ENCODE assay signal across 9 cellular contexts in the genomic region with DNA sequence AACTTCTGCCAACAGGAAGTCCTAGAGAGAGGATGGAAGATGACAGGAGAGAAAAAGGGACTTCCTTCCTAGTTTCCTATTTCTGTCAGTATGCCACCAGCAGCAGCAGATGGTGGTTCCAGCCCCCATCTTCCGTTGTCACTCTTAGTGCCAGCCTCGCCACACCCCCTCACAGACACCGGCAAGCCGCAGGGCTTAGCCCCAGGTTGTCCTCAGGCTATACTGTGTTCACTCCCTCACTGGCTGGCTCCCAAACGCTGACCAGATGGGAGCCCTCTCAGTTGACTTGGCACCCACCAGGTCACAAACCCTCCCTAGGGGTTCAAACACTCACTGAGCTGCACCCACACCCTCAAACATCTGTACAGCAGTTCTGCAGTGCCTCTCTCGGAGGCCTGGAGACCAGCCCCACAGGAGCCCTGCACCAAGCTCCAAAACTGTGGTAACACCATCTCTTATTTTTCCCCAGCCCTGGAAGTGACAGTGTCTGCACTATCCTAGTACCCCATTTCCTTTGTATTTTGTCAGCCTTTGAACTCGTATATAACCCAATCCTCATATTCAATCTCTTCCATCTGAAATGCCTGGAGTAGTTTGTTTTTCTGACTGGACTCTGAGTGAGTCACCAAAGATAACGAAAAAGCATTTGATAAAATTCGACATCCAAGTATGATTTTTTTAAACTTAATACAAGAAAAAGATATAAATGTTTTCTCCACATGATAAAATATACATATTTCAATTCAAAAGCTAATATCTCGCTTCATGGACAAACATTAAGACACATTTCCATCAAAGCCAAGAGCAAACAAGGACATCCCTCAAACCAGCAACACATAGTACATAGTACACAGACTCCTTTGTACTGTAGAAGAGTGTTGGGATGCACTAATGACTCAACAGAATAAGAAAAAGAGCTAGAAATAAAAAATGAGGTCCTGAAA. TPM values are rescaled to one million over a fixed set of nuclear protein-coding genes. Genes with fewer than 3 reads are reported as not detected.
DNase-seq lines count a peak whose midpoint lies in the region; ATAC-seq and TF ChIP-seq lines count a peak whose summit lies in the region.
"Had no signal": no experiment of that assay in that cellular context is flagged by ENCODE, and none has a peak within 500 bp of the region (broad histone marks: within the 10 kb centered on the region; RNA-seq: fewer than 3 reads in every experiment).

No MANE protein-coding gene starts in this region.

- in situ Hi-C loops in Panc1 (cut with HindIII; ENCODE audit: low pct_unique_long_range_greater_than_20kb, low sequenced_read_pairs): no loop called here

- POLR2A ChIA-PET in Panc1 (lab: Charles Lee): interaction anchor here (0.6 to 0.7 kb wide), 3 partner anchors 9 to 63 kb away, joined by 5 to 12 read pairs (median 11); no protein-coding TSS in a partner anchor

- no peaks in the 10 kb centered on the region for H3K9me3 Mint-ChIP-seq in dendritic cell treated with granulocyte-macrophage colony-stimulating factor and Interleukin-4, amounts not matched to agents 40 ng/mL and 50 ng/mL, for 4 days
- peaks cover 17% of the 10 kb centered on the region for H3K9me3 Mint-ChIP-seq in osteocyte (ENCODE audit: unreplicated experiment)
- peaks cover 12% of the 10 kb centered on the region for H3K9me3 Mint-ChIP-seq in progenitor cell of endocrine pancreas (ENCODE audit: low read depth)

- CTCF ChIA-PET in Panc1 (lab: Charles Lee): no interaction called here

- H3K36me3 ChIP-seq in Panc1 (ENCODE audit: control insufficient read depth, insufficient read depth, low read length): no peaks in the 10 kb centered on the region

- peaks cover 11% of the 10 kb centered on the region for H3K36me3 Mint-ChIP-seq in dendritic cell treated with granulocyte-macrophage colony-stimulating factor and Interleukin-4, amounts not matched to agents 40 ng/mL and 50 ng/mL, for 4 days (ENCODE audit: low read depth)
- H3K36me3 Mint-ChIP-seq in osteocyte (ENCODE audit: unreplicated experiment) (peaks cover 19% of the 10 kb centered on the region), progenitor cell of endocrine pancreas (ENCODE audit: insufficient read depth) (peaks cover 17% of the 10 kb centered on the region)

- H3K9me3 ChIP-seq in Panc1 (ENCODE audit: control insufficient read depth, insufficient read depth, low read depth, low read length): no peaks in the 10 kb centered on the region

- intact Hi-C loops in Panc1 (cut with micrococcal nuclease; ENCODE audit: unreplicated experiment): no loop called here
- intact Hi-C loops in dendritic cell treated with granulocyte-macrophage colony-stimulating factor and Interleukin-4, amounts not matched to agents 40 ng/mL and 50 ng/mL, for 4 days (cut with micrococcal nuclease): no loop called here

- ATAC-seq in Panc1 (peak; percentile 65), GM19351 (IDR thresholded peaks at IDR 0.05; ENCODE audit: unreplicated experiment) (no peak)

- BruUV-seq in Panc1 (replicated peaks; lab: Mats Ljungman, UMichigan): no TSS peak

- H3K4me3 Mint-ChIP-seq in dendritic cell treated with granulocyte-macrophage colony-stimulating factor and Interleukin-4, amounts not matched to agents 40 ng/mL and 50 ng/mL, for 4 days: no peak overlapping the region
- H3K4me3 Mint-ChIP-seq in osteocyte (ENCODE audit: unreplicated experiment) (no peak overlapping the region), progenitor cell of endocrine pancreas (ENCODE audit: low read depth) (no peak overlapping the region)

- TF ChIP-seq CTCF in Panc1 (IDR thresholded peaks at IDR 0.05) (no peak), osteocyte (IDR thresholded peaks at IDR 0.05) (no peak), progenitor cell of endocrine pancreas (IDR thresholded peaks at IDR 0.05; ENCODE audit: unreplicated experiment) (no peak)

- no peaks in the 10 kb centered on the region for H3K27me3 ChIP-seq in Panc1 (ENCODE audit: control insufficient read depth, insufficient read depth, low read length)

- peaks cover 85% of the 10 kb centered on the region for H3K4me1 ChIP-seq in Panc1 (ENCODE audit: control insufficient read depth, insufficient read depth, low read length)

- peak overlapping the region; percentile 14 for H3K27ac Mint-ChIP-seq in dendritic cell treated with granulocyte-macrophage colony-stimulating factor and Interleukin-4, amounts not matched to agents 40 ng/mL and 50 ng/mL, for 4 days
- peak overlapping the region; percentile 63 for H3K27ac Mint-ChIP-seq in osteocyte (ENCODE audit: unreplicated experiment)
- H3K27ac Mint-ChIP-seq in progenitor cell of endocrine pancreas: no peak overlapping the region

- 0 out of 4 replicates have a peak overlapping the region, but pooled peaks of 1 of the 2 experiments have one; percentile 2 for H3K4me3 ChIP-seq in Panc1 (ENCODE audit: low read depth in 2 of 2, low read length in 2 of 2)

- H3K27me3 Mint-ChIP-seq in dendritic cell treated with granulocyte-macrophage colony-stimulating factor and Interleukin-4, amounts not matched to agents 40 ng/mL and 50 ng/mL, for 4 days: no peaks in the 10 kb centered on the region
- H3K27me3 Mint-ChIP-seq in osteocyte (ENCODE audit: unreplicated experiment) (no peaks in the 10 kb centered on the region), progenitor cell of endocrine pancreas (no peaks in the 10 kb centered on the region)

- H3K4me1 Mint-ChIP-seq in dendritic cell treated with granulocyte-macrophage colony-stimulating factor and Interleukin-4, amounts not matched to agents 40 ng/mL and 50 ng/mL, for 4 days (ENCODE audit: low read depth): peaks cover 41% of the 10 kb centered on the region
- peaks cover 73% of the 10 kb centered on the region for H3K4me1 Mint-ChIP-seq in osteocyte (ENCODE audit: unreplicated experiment)
- H3K4me1 Mint-ChIP-seq in progenitor cell of endocrine pancreas (ENCODE audit: low read depth): peaks cover 46% of the 10 kb centered on the region

- peak overlapping the region; percentile 74 for H3K27ac ChIP-seq in Panc1 (ENCODE audit: low read length)

- DNase-seq in DMS 273 (lab: John Stamatoyannopoulos, UW; ENCODE audit: unreplicated experiment) (peak; percentile 84), Panc1 (ENCODE audit: low read depth, low spot score) (no peak), osteocyte (ENCODE audit: extremely low spot score, unreplicated experiment) (no peak), islet precursor cell (no peak), progenitor cell of endocrine pancreas (ENCODE audit: low spot score, unreplicated experiment) (no peak), epidermal melanocyte (ENCODE audit: insufficient read length, low spot score) (no peak)
- DNase-seq: T-helper 2 cell had no signal

RNA-seq across cellular contexts. Expression of a gene that starts 34.5 kb away (rescaled TPM):
- total RNA-seq in Panc1 (2021; ENCODE audit: unreplicated experiment) (47.0 TPM), osteocyte (23.6 and 24.1 TPM in 2 replicates), progenitor cell of endocrine pancreas (31.9 and 32.1 TPM in 2 replicates)
- 23.3 TPM for polyA plus RNA-seq in Panc1 (2012; ENCODE audit: insufficient read length)
